In genomic region chr4:13615162-13615561, GRCh38 we compare ENCODE assay signal across 10 cellular contexts. TPM values are rescaled to one million over a fixed set of nuclear protein-coding genes. Genes with fewer than 3 reads are reported as not detected.
DNase-seq lines count a peak whose midpoint lies in the region; ATAC-seq and TF ChIP-seq lines count a peak whose summit lies in the region.
"Had no signal": no experiment of that assay in that cellular context is flagged by ENCODE, and none has a peak within 500 bp of the region (broad histone marks: within the 10 kb centered on the region; RNA-seq: fewer than 3 reads in every experiment).

No MANE protein-coding gene starts in this region.

- ATAC-seq in GM19328 (IDR thresholded peaks at IDR 0.05; ENCODE audit: unreplicated experiment) (peak; percentile 49), HG02884 (IDR thresholded peaks at IDR 0.05; ENCODE audit: unreplicated experiment) (peak; percentile 51), left ventricle myocardium superior (no peak)
- no peak for ATAC-seq in stimulated activated effector memory CD8-positive, alpha-beta T cell treated with anti-CD3 and anti-CD28 coated beads, Interleukin-12 subunit alpha, Interleukin-12 subunit beta, amount 100 ng/mL, for 72 hours
- ATAC-seq: gastrocnemius medialis had no signal

- H3K36me3 ChIP-seq in ascending aorta: peaks cover 64 to 85% of the 10 kb centered on the region in 2 donors

- no peak for TF ChIP-seq CTCF in ascending aorta (IDR thresholded peaks at IDR 0.05)

- no peak overlapping the region for H3K27ac Mint-ChIP-seq in stimulated activated effector memory CD8-positive, alpha-beta T cell treated with anti-CD3 and anti-CD28 coated beads, Interleukin-12 subunit alpha, Interleukin-12 subunit beta, amount 100 ng/mL, for 72 hours
- H3K27ac Mint-ChIP-seq: T-helper 1 cell treated with Interleukin-12 subunit alpha and Interleukin-12 subunit beta and Interleukin-4 antibody, amounts not matched to agents 30 μg/mL and 1 μg/mL, for 36 hours had no signal

- no peaks in the 10 kb centered on the region for H3K9me3 Mint-ChIP-seq in stimulated activated effector memory CD8-positive, alpha-beta T cell treated with anti-CD3 and anti-CD28 coated beads, Interleukin-12 subunit alpha, Interleukin-12 subunit beta, amount 100 ng/mL, for 72 hours
- H3K9me3 Mint-ChIP-seq: T-helper 1 cell treated with Interleukin-12 subunit alpha and Interleukin-12 subunit beta and Interleukin-4 antibody, amounts not matched to agents 30 μg/mL and 1 μg/mL, for 36 hours had no signal

- no peak overlapping the region for H3K4me3 ChIP-seq in ascending aorta
- H3K4me3 ChIP-seq: gastrocnemius medialis had no signal

- H3K27me3 ChIP-seq in ascending aorta: no peaks in the 10 kb centered on the region
- H3K27me3 ChIP-seq: gastrocnemius medialis had no signal

- H3K4me1 ChIP-seq in ascending aorta: no peaks in the 10 kb centered on the region
- H3K4me1 ChIP-seq: gastrocnemius medialis had no signal

- peaks cover 27% of the 10 kb centered on the region for H3K4me1 Mint-ChIP-seq in stimulated activated effector memory CD8-positive, alpha-beta T cell treated with anti-CD3 and anti-CD28 coated beads, Interleukin-12 subunit alpha, Interleukin-12 subunit beta, amount 100 ng/mL, for 72 hours

- no peak overlapping the region for H3K27ac ChIP-seq in ascending aorta
- H3K27ac ChIP-seq: gastrocnemius medialis had no signal

- H3K4me3 Mint-ChIP-seq in stimulated activated effector memory CD8-positive, alpha-beta T cell treated with anti-CD3 and anti-CD28 coated beads, Interleukin-12 subunit alpha, Interleukin-12 subunit beta, amount 100 ng/mL, for 72 hours: no peak overlapping the region
- H3K4me3 Mint-ChIP-seq: T-helper 1 cell treated with Interleukin-12 subunit alpha and Interleukin-12 subunit beta and Interleukin-4 antibody, amounts not matched to agents 30 μg/mL and 1 μg/mL, for 36 hours had no signal

- peak; percentile 54 for DNase-seq in NAMALWA (ENCODE audit: low spot score)
- peak; percentile 64 for DNase-seq in pons (ENCODE audit: low spot score)
- no peak for DNase-seq in stimulated activated effector memory CD8-positive, alpha-beta T cell treated with anti-CD3 and anti-CD28 coated beads, Interleukin-12 subunit alpha, Interleukin-12 subunit beta, amount 100 ng/mL, for 72 hours (ENCODE audit: low spot score in 2 of 2)
- no peak for DNase-seq in NCI-H345 treated with DMSO at 0.1 percent for 48 hours (lab: John Stamatoyannopoulos, UW; ENCODE audit: unreplicated experiment)
- no peak for DNase-seq in left ventricle myocardium superior
- DNase-seq in ascending aorta (ENCODE audit: low spot score in 2 of 2): no peak
- DNase-seq: gastrocnemius medialis had no signal

- intact Hi-C loops in left ventricle myocardium superior (cut with micrococcal nuclease) (no loop called here), ascending aorta (cut with DNase I) (no loop called here)

- peaks cover 93% of the 10 kb centered on the region for H3K36me3 Mint-ChIP-seq in stimulated activated effector memory CD8-positive, alpha-beta T cell treated with anti-CD3 and anti-CD28 coated beads, Interleukin-12 subunit alpha, Interleukin-12 subunit beta, amount 100 ng/mL, for 72 hours

- H3K9me3 ChIP-seq in ascending aorta: no peaks in the 10 kb centered on the region
- H3K9me3 ChIP-seq: gastrocnemius medialis had no signal

RNA-seq across cellular contexts. Expression of gene BOD1L1, which starts 12.4 kb away (rescaled TPM):
- 19.0 TPM for total RNA-seq in left ventricle myocardium superior
- 8.4 TPM for total RNA-seq in ascending aorta

Comparison
In these comparisons a context has a peak if more than half of its experiments do, and no peak if none do; other contexts are left out.
1. ATAC-seq: peak in GM19328 (single experiment) and HG02884 (single experiment); none in stimulated activated effector memory CD8-positive, alpha-beta T cell treated with anti-CD3 and anti-CD28 coated beads, Interleukin-12 subunit alpha, Interleukin-12 subunit beta, amount 100 ng/mL, for 72 hours (single experiment) and left ventricle myocardium superior (single experiment).
2. DNase-seq: peak in NAMALWA (single experiment) and pons (single experiment); none in stimulated activated effector memory CD8-positive, alpha-beta T cell treated with anti-CD3 and anti-CD28 coated beads, Interleukin-12 subunit alpha, Interleukin-12 subunit beta, amount 100 ng/mL, for 72 hours (0 of 2), NCI-H345 treated with DMSO at 0.1 percent for 48 hours (single experiment), left ventricle myocardium superior (single experiment) and ascending aorta (0 of 2).